In the genomic region with DNA sequence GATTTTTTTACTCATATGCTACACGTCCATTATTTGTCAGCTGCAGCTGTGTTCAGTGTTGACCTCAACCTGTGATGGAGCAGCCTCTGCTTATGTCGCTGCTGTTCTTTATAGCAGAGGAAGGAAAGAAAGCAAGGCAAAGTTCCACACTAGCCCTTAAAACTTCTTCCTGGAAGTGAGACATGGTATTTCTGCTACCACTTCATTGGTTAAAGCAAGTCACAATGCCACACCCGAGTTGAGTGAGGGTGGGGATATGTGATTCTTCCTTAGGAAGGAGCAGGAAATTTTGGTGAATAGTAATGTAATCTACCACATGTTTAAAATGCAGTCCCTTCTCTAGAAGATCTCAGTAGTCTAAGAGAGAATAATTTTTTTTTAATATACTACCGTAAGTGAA, we compare ENCODE assay signal across 19 cellular contexts.
DNase-seq lines count a peak whose midpoint lies in the region; ATAC-seq and TF ChIP-seq lines count a peak whose summit lies in the region.
"Had no signal": no experiment of that assay in that cellular context is flagged by ENCODE, and none has a peak within 500 bp of the region (broad histone marks: within the 10 kb centered on the region; RNA-seq: fewer than 3 reads in every experiment).

No MANE protein-coding gene starts in this region.

- H3K27ac ChIP-seq in right atrium auricular region (peak overlapping the region; percentile 72 to 80), heart left ventricle (peak overlapping the region in 6 of 12 donors; percentile 8 to 71 (median 44)), foreskin keratinocyte (peak overlapping the region; percentile 35), suprapubic skin (peak overlapping the region; percentile 24)

- ATAC-seq in heart left ventricle (no peak), foreskin keratinocyte (no peak), GM21825 (IDR thresholded peaks at IDR 0.05; ENCODE audit: unreplicated experiment) (no peak)

- WGBS in heart left ventricle, 4 donors: 32 to 55% (median 41%) methylated on average over 4 of the region's 4 CpGs
- WGBS in suprapubic skin: 61% methylated on average over 4 of the region's 4 CpGs
- 62 to 65% methylated on average over 4 of the region's 4 CpGs for WGBS in lower leg skin, 2 donors

- H3K36me3 ChIP-seq in right atrium auricular region (no peaks in the 10 kb centered on the region), heart left ventricle (no peaks in the 10 kb centered on the region), suprapubic skin (no peaks in the 10 kb centered on the region)

- H3K9me3 ChIP-seq in right atrium auricular region (no peaks in the 10 kb centered on the region), heart left ventricle (no peaks in the 10 kb centered on the region), suprapubic skin (no peaks in the 10 kb centered on the region)

- no peak for TF ChIP-seq EP300 in suprapubic skin (IDR thresholded peaks at IDR 0.05)

- no peak overlapping the region for H3K4me3 ChIP-seq in right atrium auricular region
- no peak overlapping the region for H3K4me3 ChIP-seq in heart left ventricle
- H3K4me3 ChIP-seq in suprapubic skin: no peak overlapping the region
- H3K4me3 ChIP-seq in lower leg skin (ENCODE audit: low read depth, poor library complexity, severe bottlenecking): no peak overlapping the region

- intact Hi-C loops in heart left ventricle (cut with DNase I) (loop anchor here in 4 of 10 donors (2.0 to 10.0 kb wide), 3 partner anchors 78 to 388 kb away; no protein-coding TSS in a partner anchor), lower leg skin (cut with DNase I; ENCODE audit: low total_unique reads) (no loop called here)

- TF ChIP-seq CTCF in right atrium auricular region (IDR thresholded peaks at IDR 0.05) (no peak), heart left ventricle (IDR thresholded peaks at IDR 0.05) (no peak), foreskin keratinocyte (conservative IDR thresholded peaks at IDR 0.05) (no peak), suprapubic skin (IDR thresholded peaks at IDR 0.05) (no peak), lower leg skin (IDR thresholded peaks at IDR 0.05) (no peak)

- peaks cover 0 to 53% of the 10 kb centered on the region in 2 donors for H3K4me1 ChIP-seq in right atrium auricular region
- peaks cover 0 to 68% (median 34%) of the 10 kb centered on the region in 12 donors for H3K4me1 ChIP-seq in heart left ventricle
- peaks cover 38% of the 10 kb centered on the region for H3K4me1 ChIP-seq in foreskin keratinocyte
- peaks cover 54% of the 10 kb centered on the region for H3K4me1 ChIP-seq in suprapubic skin

- H3K27me3 ChIP-seq in right atrium auricular region (no peaks in the 10 kb centered on the region), heart left ventricle (no peaks in the 10 kb centered on the region), foreskin keratinocyte (no peaks in the 10 kb centered on the region), suprapubic skin (no peaks in the 10 kb centered on the region)

- no peak for TF ChIP-seq POLR2A in heart left ventricle (IDR thresholded peaks at IDR 0.05)
- no peak for TF ChIP-seq POLR2A in suprapubic skin (IDR thresholded peaks at IDR 0.05)
- TF ChIP-seq POLR2A in lower leg skin (IDR thresholded peaks at IDR 0.05): no peak

- DNase-seq in right atrium auricular region (ENCODE audit: low spot score): no peak
- DNase-seq in heart left ventricle: no peak
- DNase-seq in foreskin keratinocyte: no peak
- no peak for DNase-seq in suprapubic skin (ENCODE audit: low spot score in 2 of 2)
- no peak for DNase-seq in lower leg skin (ENCODE audit: low spot score in 2 of 2)
- no peak for DNase-seq in activated CD4-positive, alpha-beta T cell treated with anti-CD3 and anti-CD28 coated beads for 4 hours
- DNase-seq in SKM-1 treated with dmso at 0.1 percent for 144 hours (lab: John Stamatoyannopoulos, UW; ENCODE audit: unreplicated experiment): no peak
- DNase-seq: DMS 273 treated with DMSO at 0.1 percent for 48 hours, DND-41, Kasumi-1, MM.1S, NCI-H1092, NCI-H146, NCI-H2029 treated with DMSO at 0.1 percent for 48 hours, NCI-H2171, NCI-H446, NCI-H526 treated with DMSO at 0.1 percent for 48 hours, SHP77 treated with DMSO at 0.1 percent for 48 hours had no signal
